Comparison of ENCODE assay signal across 8 cellular contexts in the genomic region with DNA sequence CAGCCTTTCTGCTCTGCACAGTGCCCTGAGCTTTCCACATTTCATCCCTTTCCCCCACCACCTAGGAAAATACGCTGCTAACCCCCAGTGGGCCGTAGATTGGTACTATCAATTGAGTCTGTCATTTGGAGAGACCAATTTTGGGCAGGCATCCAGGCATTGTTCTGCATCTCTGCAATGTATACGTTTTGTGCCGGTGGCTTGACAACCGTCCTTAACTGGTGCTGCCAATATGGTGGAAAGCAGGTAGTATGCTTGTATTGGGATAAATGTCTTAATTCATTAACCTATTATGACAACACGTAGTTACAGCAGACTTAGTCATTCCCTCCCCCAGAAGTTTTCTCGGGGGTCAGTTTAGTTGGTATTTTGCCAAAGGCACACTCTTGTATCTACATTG. TPM values are rescaled to one million over a fixed set of nuclear protein-coding genes. Genes with fewer than 3 reads are reported as not detected.
A peak's percentile ranks its signal among the peaks of the same experiment; 100 is the strongest.
DNase-seq lines count a peak whose midpoint lies in the region; ATAC-seq and TF ChIP-seq lines count a peak whose summit lies in the region.

No MANE protein-coding gene starts in this region.

- TF ChIP-seq POLR2A in adrenal gland (IDR thresholded peaks at IDR 0.05): no peak

- intact Hi-C loops in adrenal gland (cut with DNase I): no loop called here

- peaks cover 84% of the 10 kb centered on the region for H3K27me3 Mint-ChIP-seq in CD4-positive, CD25-positive, alpha-beta regulatory T cell
- H3K27me3 Mint-ChIP-seq in HFFc6 (ENCODE audit: insufficient read depth) (peaks cover 33% of the 10 kb centered on the region), naive B cell (peaks cover 71 to 78% (median 72%) of the 10 kb centered on the region in 3 donors)
- peaks cover 88% of the 10 kb centered on the region for H3K27me3 Mint-ChIP-seq in activated naive CD8-positive, alpha-beta T cell treated with anti-CD3 and anti-CD28 coated beads, Interleukin-2, amount 50 U/mL, for 24 hours

- peaks cover 9 to 32% (median 23%) of the 10 kb centered on the region in 4 donors for H3K4me1 Mint-ChIP-seq in CD4-positive, CD25-positive, alpha-beta regulatory T cell
- H3K4me1 Mint-ChIP-seq in HFFc6 (ENCODE audit: low read depth) (peaks cover 29% of the 10 kb centered on the region), naive B cell (peaks cover 19 to 35% (median 29%) of the 10 kb centered on the region in 3 donors)
- peaks cover 21% of the 10 kb centered on the region for H3K4me1 Mint-ChIP-seq in activated naive CD8-positive, alpha-beta T cell treated with anti-CD3 and anti-CD28 coated beads, Interleukin-2, amount 50 U/mL, for 24 hours

- no peaks in the 10 kb centered on the region for H3K36me3 ChIP-seq in CD4-positive, CD25-positive, alpha-beta regulatory T cell (ENCODE audit: control insufficient read depth, insufficient read depth, low read length)
- H3K36me3 ChIP-seq in WERI-Rb-1 (no peaks in the 10 kb centered on the region), adrenal gland (replicated peaks in 1 of 2) (no peaks in the 10 kb centered on the region)

- H3K4me3 Mint-ChIP-seq in CD4-positive, CD25-positive, alpha-beta regulatory T cell: peak overlapping the region; percentile 73 to 89 (median 82)
- peak overlapping the region; percentile 86 for H3K4me3 Mint-ChIP-seq in HFFc6
- peak overlapping the region; percentile 82 for H3K4me3 Mint-ChIP-seq in activated naive CD8-positive, alpha-beta T cell treated with anti-CD3 and anti-CD28 coated beads, Interleukin-2, amount 50 U/mL, for 24 hours
- peak overlapping the region; percentile 76 to 94 (median 88) for H3K4me3 Mint-ChIP-seq in naive B cell

- TF ChIP-seq CTCF in HFFc6 (IDR thresholded peaks at IDR 0.05) (no peak), WERI-Rb-1 (IDR thresholded peaks at IDR 0.05; ENCODE audit: low read depth, low read length) (no peak), adrenal gland (IDR thresholded peaks at IDR 0.05) (no peak)

- peaks cover 60% of the 10 kb centered on the region for H3K27me3 ChIP-seq in CD4-positive, CD25-positive, alpha-beta regulatory T cell (ENCODE audit: control insufficient read depth, insufficient read depth, low read length)
- H3K27me3 ChIP-seq in WERI-Rb-1 (ENCODE audit: insufficient read depth, low read depth, severe bottlenecking): peaks cover 8% of the 10 kb centered on the region
- peaks cover 49% of the 10 kb centered on the region for H3K27me3 ChIP-seq in adrenal gland

- no peak for DNase-seq in CD4-positive, CD25-positive, alpha-beta regulatory T cell
- DNase-seq in HFFc6 (no peak), naive B cell (no peak), WERI-Rb-1 (no peak), NCI-H2196 treated with DMSO at 0.1 percent for 48 hours (lab: John Stamatoyannopoulos, UW; ENCODE audit: unreplicated experiment) (no peak), adrenal gland (no peak), H4 (ENCODE audit: low spot score) (no peak)
- DNase-seq in activated naive CD8-positive, alpha-beta T cell treated with anti-CD3 and anti-CD28 coated beads, Interleukin-2, amount 50 U/mL, for 24 hours: no peak

- peak overlapping the region; percentile 8 for H3K4me3 ChIP-seq in CD4-positive, CD25-positive, alpha-beta regulatory T cell (ENCODE audit: low read depth, low read length)
- H3K4me3 ChIP-seq in WERI-Rb-1 (ENCODE audit: low read depth, low read length) (no peak overlapping the region), adrenal gland (no peak overlapping the region)

- WGBS in adrenal gland, 4 donors: 16 to 25% (median 21%) methylated on average over 7 of the region's 7 CpGs

- ATAC-seq in CD4-positive, CD25-positive, alpha-beta regulatory T cell (ENCODE audit: low read depth in 2 of 2): peak in 1 of 2 donors; percentile 10
- no peak for ATAC-seq in activated naive CD8-positive, alpha-beta T cell treated with anti-CD3 and anti-CD28 coated beads, Interleukin-2, amount 50 U/mL, for 24 hours
- no peak for ATAC-seq in naive B cell (ENCODE audit: low read depth in 2 of 2)

- peaks cover 0 to 6% (median 0%) of the 10 kb centered on the region in 7 donors for H3K9me3 Mint-ChIP-seq in CD4-positive, CD25-positive, alpha-beta regulatory T cell
- H3K9me3 Mint-ChIP-seq in HFFc6: no peaks in the 10 kb centered on the region
- no peaks in the 10 kb centered on the region for H3K9me3 Mint-ChIP-seq in activated naive CD8-positive, alpha-beta T cell treated with anti-CD3 and anti-CD28 coated beads, Interleukin-2, amount 50 U/mL, for 24 hours
- peaks cover 0 to 7% (median 2%) of the 10 kb centered on the region in 7 donors for H3K9me3 Mint-ChIP-seq in naive B cell

- peaks cover 5 to 6% of the 10 kb centered on the region in 2 experiments for H3K9me3 ChIP-seq in CD4-positive, CD25-positive, alpha-beta regulatory T cell (ENCODE audit: control insufficient read depth in 2 of 2, low read length in 2 of 2)
- H3K9me3 ChIP-seq in WERI-Rb-1 (ENCODE audit: severe bottlenecking): no peaks in the 10 kb centered on the region
- H3K9me3 ChIP-seq in adrenal gland (replicated peaks in 1 of 3): no peaks in the 10 kb centered on the region

- H3K4me1 ChIP-seq in CD4-positive, CD25-positive, alpha-beta regulatory T cell (ENCODE audit: control insufficient read depth, insufficient read depth, low read length, poor library complexity, severe bottlenecking): peaks cover 26% of the 10 kb centered on the region
- peaks cover 13 to 19% of the 10 kb centered on the region in 2 donors for H3K4me1 ChIP-seq in adrenal gland (replicated peaks in 1 of 2)

- H3K27ac Mint-ChIP-seq in CD4-positive, CD25-positive, alpha-beta regulatory T cell: no peak overlapping the region
- H3K27ac Mint-ChIP-seq in HFFc6: no peak overlapping the region
- no peak overlapping the region for H3K27ac Mint-ChIP-seq in activated naive CD8-positive, alpha-beta T cell treated with anti-CD3 and anti-CD28 coated beads, Interleukin-2, amount 50 U/mL, for 24 hours
- no peak overlapping the region for H3K27ac Mint-ChIP-seq in naive B cell

- H3K36me3 Mint-ChIP-seq in CD4-positive, CD25-positive, alpha-beta regulatory T cell: no peaks in the 10 kb centered on the region
- no peaks in the 10 kb centered on the region for H3K36me3 Mint-ChIP-seq in HFFc6 (ENCODE audit: low read depth)
- no peaks in the 10 kb centered on the region for H3K36me3 Mint-ChIP-seq in activated naive CD8-positive, alpha-beta T cell treated with anti-CD3 and anti-CD28 coated beads, Interleukin-2, amount 50 U/mL, for 24 hours (ENCODE audit: low read depth)
- H3K36me3 Mint-ChIP-seq in naive B cell: no peaks in the 10 kb centered on the region

- no peak overlapping the region for H3K27ac ChIP-seq in CD4-positive, CD25-positive, alpha-beta regulatory T cell (ENCODE audit: insufficient read depth, low read length, poor library complexity, severe bottlenecking)
- H3K27ac ChIP-seq in WERI-Rb-1 (no peak overlapping the region), adrenal gland (no peak overlapping the region)

RNA-seq across cellular contexts. Expression of gene ELMOD1, which starts 1.3 kb away (rescaled TPM):
- total RNA-seq in CD4-positive, CD25-positive, alpha-beta regulatory T cell: not detected
- polyA plus RNA-seq in CD4-positive, CD25-positive, alpha-beta regulatory T cell: not detected
- under 1 TPM; 0.19 to 0.30 (median 0.24) TPM for total RNA-seq in HFFc6 (2021; fragmentation: NEBNext Ultra II Directional; extraction: Animal tissue kit (Norgen Biotek cat#: 25700))
- polyA plus RNA-seq in naive B cell (ENCODE audit: low read depth in 6 of 6) (not detected), adrenal gland (under 1 TPM; 0.32 to 0.70 (median 0.64) TPM)
- 1 to 10 TPM in 3 of 8 donors, under 1 TPM in 3, not detected in 2; 0.23 to 8.5 (median 0.99) TPM for total RNA-seq in adrenal gland
- 3.3 and 3.9 TPM in 2 replicates for total RNA-seq in H4 (2014; rRNA removed; shearing (Covaris generic))

RNA-seq across cellular contexts. Expression of gene ALKBH8, which starts 26.7 kb away (rescaled TPM):
- total RNA-seq in CD4-positive, CD25-positive, alpha-beta regulatory T cell: 11.8 TPM
- polyA plus RNA-seq in CD4-positive, CD25-positive, alpha-beta regulatory T cell: 10 to 100 TPM in 2 of 4 donors, 1 to 10 TPM in 2; 5.8 to 10.5 (median 9.7) TPM
- 1 to 10 TPM; 5.6 to 9.6 (median 7.1) TPM for total RNA-seq in HFFc6 (2021; fragmentation: NEBNext Ultra II Directional; extraction: Animal tissue kit (Norgen Biotek cat#: 25700))
- polyA plus RNA-seq in naive B cell (ENCODE audit: low read depth in 6 of 6) (10 to 100 TPM in 2 of 6 donors, 1 to 10 TPM in 4; 3.8 to 13.0 (median 8.7) TPM), adrenal gland (1 to 10 TPM; 2.5 to 9.5 (median 5.0) TPM)
- total RNA-seq in adrenal gland: 1 to 10 TPM; 2.5 to 8.9 (median 5.5) TPM
- 7.9 and 12.6 TPM in 2 replicates for total RNA-seq in H4 (2014; rRNA removed; shearing (Covaris generic))
